Comparison of ENCODE assay signal across 33 cellular contexts in genomic region chr11:19502691-19503253, GRCh38.
"Had no signal": no experiment of that assay in that cellular context is flagged by ENCODE, and none has a peak within 500 bp of the region (broad histone marks: within the 10 kb centered on the region; RNA-seq: fewer than 3 reads in every experiment).

No MANE protein-coding gene starts in this region.

- H3K4me3 ChIP-seq: adrenal gland, ascending aorta, body of pancreas, breast epithelium, cardiac muscle cell had no signal

- H3K9me3 ChIP-seq: adrenal gland, ascending aorta, body of pancreas, breast epithelium had no signal

- DNase-seq: activated effector memory CD4-positive, alpha-beta T cell treated with anti-CD3 and anti-CD28 coated beads, Interleukin-2, amount 50 U/mL, for 16 hours; activated effector memory CD4-positive, alpha-beta T cell treated with Interleukin-2 at 50 U/mL for 16 hours; activated gamma-delta T cell; activated gamma-delta T cell treated with Interleukin-2 at 50 U/mL for 16 hours; activated naive CD4-positive, alpha-beta T cell; activated naive CD4-positive, alpha-beta T cell treated with anti-CD3 and anti-CD28 coated beads for 36 hours; activated naive CD4-positive, alpha-beta T cell treated with anti-CD3 and anti-CD28 coated beads, Interleukin-2, amount 10 ng/mL, durations not matched to agents 7 days and 5 days; activated naive CD4-positive, alpha-beta T cell treated with anti-CD3 and anti-CD28 coated beads, Interleukin-2, amount 50 U/mL, for 16 hours; activated naive CD4-positive, alpha-beta T cell treated with Interleukin-2 at 50 U/mL for 16 hours; activated naive CD8-positive, alpha-beta T cell treated with anti-CD3 and anti-CD28 coated beads for 36 hours; activated naive CD8-positive, alpha-beta T cell treated with anti-CD3 and anti-CD28 coated beads, Interleukin-2, amount 10 ng/mL, durations not matched to agents 7 days and 5 days; activated naive CD8-positive, alpha-beta T cell treated with anti-CD3 and anti-CD28 coated beads, Interleukin-2, amount 50 U/mL, for 24 hours; activated T-cell treated with anti-CD3 and anti-CD28 coated beads, Interleukin-2, amount 50 U/mL, for 1 hour; activated T-cell treated with anti-CD3 and anti-CD28 coated beads, Interleukin-2, amount 50 U/mL, for 24 hours; activated T-cell treated with anti-CD3 and anti-CD28 coated beads, Interleukin-2, amount 50 U/mL, for 4 hours; activated T-cell treated with anti-CD3 and anti-CD28 coated beads, Interleukin-2, amount 50 U/mL, for 48 hours; activated T-cell treated with anti-CD3 and anti-CD28 coated beads, Interleukin-2, amount 50 U/mL, for 72 hours; adrenal gland; amniotic stem cell; amygdala; anterior cingulate cortex; aorta; body of pancreas; brain microvascular endothelial cell; caudate nucleus; central memory CD4-positive, alpha-beta T cell; cerebellar nuclear complex had no signal

- H3K4me1 ChIP-seq: adrenal gland, ascending aorta, body of pancreas, breast epithelium had no signal

- H3K27me3 ChIP-seq: adrenal gland, ascending aorta, body of pancreas, brain microvascular endothelial cell, cardiac muscle cell had no signal

- H3K27ac ChIP-seq: adrenal gland, ascending aorta, body of pancreas, brain microvascular endothelial cell, breast epithelium, cardiac muscle cell had no signal

- ATAC-seq: activated naive CD4-positive, alpha-beta T cell treated with anti-CD3 and anti-CD28 coated beads, Interleukin-2, amount 50 U/mL, for 72 hours; activated naive CD8-positive, alpha-beta T cell treated with anti-CD3 and anti-CD28 coated beads, Interleukin-2, amount 50 U/mL, for 24 hours; activated T-cell treated with anti-CD3 and anti-CD28 coated beads, Interleukin-2, amount 50 U/mL, for 4 hours; activated T-cell treated with anti-CD3 and anti-CD28 coated beads, Interleukin-2, amount 50 U/mL, for 72 hours; activated T-helper 17 cell treated with anti-CD3 and anti-CD28 coated beads, Interleukin-2, amount 50 U/mL, for 72 hours; body of pancreas had no signal

- FAIRE-seq: astrocyte had no signal

- H3K36me3 ChIP-seq: adrenal gland, ascending aorta, brain microvascular endothelial cell, breast epithelium, cardiac muscle cell had no signal
